Comparison of ENCODE assay signal across 1 cellular context in the genomic region with DNA sequence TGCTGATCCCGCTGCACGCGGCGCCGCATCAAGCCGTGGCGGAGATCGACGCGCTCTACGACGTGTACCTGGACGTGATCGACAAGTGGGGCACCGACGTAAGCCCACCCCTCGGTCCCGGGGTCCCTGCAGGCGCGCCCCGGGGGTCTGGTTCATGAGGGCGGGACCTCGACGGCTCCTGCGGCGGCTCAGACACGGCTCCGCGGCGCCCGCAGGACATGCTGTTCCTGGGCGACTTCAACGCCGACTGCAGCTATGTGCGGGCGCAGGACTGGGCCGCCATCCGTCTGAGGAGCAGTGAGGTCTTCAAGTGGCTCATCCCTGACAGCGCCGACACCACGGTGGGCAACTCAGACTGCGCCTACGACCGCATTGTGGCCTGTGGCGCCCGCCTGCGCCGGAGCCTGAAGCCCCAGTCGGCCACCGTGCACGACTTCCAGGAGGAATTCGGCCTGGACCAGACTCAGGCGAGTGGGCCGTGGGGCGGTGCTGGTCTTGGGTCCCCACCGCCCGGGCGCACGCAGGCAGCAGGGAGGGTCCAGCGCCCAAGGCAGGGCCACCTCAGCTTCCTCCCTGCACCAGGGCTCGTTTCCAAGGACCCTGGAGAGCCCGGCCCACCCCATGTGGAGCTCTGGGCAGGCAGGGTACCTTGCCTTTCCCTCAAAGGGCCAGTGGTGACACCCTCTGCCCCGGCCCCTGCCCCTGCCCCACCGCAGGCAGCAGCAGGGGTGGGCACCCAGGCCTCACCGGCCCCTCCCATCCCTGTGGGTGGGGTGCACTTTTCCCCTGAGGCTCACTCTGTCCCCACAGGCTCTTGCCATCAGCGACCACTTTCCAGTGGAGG.
TF ChIP-seq lines count a peak whose summit lies in the region.

No MANE protein-coding gene starts in this region.

TF ChIP-seq in HEK293, 187 proteins besides CTCF, POLR2A, EP300 and RAD21 (continued from another document):
- TF ChIP-seq ZNF776 (tag by site-specific recombination; IDR thresholded peaks at IDR 0.05; ENCODE audit: borderline replicate concordance), result no peak
- TF ChIP-seq PRDM4 (tag by site-specific recombination; IDR thresholded peaks at IDR 0.05), result no peak
- no peak for TF ChIP-seq ZNF280D (tag by site-specific recombination; IDR thresholded peaks at IDR 0.05)
- 0 out of 2 replicates have a peak, but pooled peaks have one; percentile 13 for TF ChIP-seq PATZ1 (tag by site-specific recombination; IDR thresholded peaks at IDR 0.05)
- no peak for TF ChIP-seq OSR2 (tag by site-specific recombination; IDR thresholded peaks at IDR 0.05)
- TF ChIP-seq ZNF350 (tag by site-specific recombination; IDR thresholded peaks at IDR 0.05), result no peak
- TF ChIP-seq ZFP37 (tag by site-specific recombination; IDR thresholded peaks at IDR 0.05), result no peak
- no peak for TF ChIP-seq MEIS1 (CRISPR knock-in tag; IDR thresholded peaks at IDR 0.05; ENCODE audit: borderline replicate concordance)
- no peak for TF ChIP-seq ZFHX2 (tag by site-specific recombination; conservative IDR thresholded peaks at IDR 0.05)
- TF ChIP-seq KLF1 (tag by site-specific recombination; IDR thresholded peaks at IDR 0.05), result peak; percentile 60
- TF ChIP-seq, protein P1, sequence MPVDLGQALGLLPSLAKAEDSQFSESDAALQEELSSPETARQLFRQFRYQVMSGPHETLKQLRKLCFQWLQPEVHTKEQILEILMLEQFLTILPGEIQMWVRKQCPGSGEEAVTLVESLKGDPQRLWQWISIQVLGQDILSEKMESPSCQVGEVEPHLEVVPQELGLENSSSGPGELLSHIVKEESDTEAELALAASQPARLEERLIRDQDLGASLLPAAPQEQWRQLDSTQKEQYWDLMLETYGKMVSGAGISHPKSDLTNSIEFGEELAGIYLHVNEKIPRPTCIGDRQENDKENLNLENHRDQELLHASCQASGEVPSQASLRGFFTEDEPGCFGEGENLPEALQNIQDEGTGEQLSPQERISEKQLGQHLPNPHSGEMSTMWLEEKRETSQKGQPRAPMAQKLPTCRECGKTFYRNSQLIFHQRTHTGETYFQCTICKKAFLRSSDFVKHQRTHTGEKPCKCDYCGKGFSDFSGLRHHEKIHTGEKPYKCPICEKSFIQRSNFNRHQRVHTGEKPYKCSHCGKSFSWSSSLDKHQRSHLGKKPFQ (tag by site-specific recombination; IDR thresholded peaks at IDR 0.05), result no peak
